ENCODE assay signal across 2 cellular contexts in the genomic region with DNA sequence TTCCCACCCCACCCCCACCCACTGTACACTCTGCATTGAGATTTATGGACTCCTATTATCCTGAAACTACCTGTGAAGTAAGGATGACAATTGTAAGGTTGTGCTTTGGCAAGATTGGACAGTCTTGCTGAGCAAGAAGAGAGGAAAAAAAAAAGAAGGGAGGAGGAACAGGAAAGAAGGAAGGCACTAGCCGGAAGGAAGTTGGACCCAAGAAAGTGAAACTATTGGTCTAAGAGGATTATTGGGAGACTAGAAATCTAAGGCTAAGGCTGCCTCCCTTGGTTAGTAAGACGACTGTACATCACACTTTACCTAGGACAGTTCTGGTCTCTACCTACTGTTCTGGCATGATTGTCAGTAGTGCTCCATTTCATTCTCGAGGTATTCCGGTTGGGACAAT.
TF ChIP-seq lines count a peak whose summit lies in the region.

No MANE protein-coding gene starts in this region.

TF ChIP-seq in K562, 482 proteins besides CTCF, POLR2A, EP300 and RAD21:
- TF ChIP-seq, protein P1, sequence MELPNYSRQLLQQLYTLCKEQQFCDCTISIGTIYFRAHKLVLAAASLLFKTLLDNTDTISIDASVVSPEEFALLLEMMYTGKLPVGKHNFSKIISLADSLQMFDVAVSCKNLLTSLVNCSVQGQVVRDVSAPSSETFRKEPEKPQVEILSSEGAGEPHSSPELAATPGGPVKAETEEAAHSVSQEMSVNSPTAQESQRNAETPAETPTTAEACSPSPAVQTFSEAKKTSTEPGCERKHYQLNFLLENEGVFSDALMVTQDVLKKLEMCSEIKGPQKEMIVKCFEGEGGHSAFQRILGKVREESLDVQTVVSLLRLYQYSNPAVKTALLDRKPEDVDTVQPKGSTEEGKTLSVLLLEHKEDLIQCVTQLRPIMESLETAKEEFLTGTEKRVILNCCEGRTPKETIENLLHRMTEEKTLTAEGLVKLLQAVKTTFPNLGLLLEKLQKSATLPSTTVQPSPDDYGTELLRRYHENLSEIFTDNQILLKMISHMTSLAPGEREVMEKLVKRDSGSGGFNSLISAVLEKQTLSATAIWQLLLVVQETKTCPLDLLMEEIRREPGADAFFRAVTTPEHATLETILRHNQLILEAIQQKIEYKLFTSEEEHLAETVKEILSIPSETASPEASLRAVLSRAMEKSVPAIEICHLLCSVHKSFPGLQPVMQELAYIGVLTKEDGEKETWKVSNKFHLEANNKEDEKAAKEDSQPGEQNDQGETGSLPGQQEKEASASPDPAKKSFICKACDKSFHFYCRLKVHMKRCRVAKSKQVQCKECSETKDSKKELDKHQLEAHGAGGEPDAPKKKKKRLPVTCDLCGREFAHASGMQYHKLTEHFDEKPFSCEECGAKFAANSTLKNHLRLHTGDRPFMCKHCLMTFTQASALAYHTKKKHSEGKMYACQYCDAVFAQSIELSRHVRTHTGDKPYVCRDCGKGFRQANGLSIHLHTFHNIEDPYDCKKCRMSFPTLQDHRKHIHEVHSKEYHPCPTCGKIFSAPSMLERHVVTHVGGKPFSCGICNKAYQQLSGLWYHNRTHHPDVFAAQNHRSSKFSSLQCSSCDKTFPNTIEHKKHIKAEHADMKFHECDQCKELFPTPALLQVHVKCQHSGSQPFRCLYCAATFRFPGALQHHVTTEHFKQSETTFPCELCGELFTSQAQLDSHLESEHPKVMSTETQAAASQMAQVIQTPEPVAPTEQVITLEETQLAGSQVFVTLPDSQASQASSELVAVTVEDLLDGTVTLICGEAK (IDR thresholded peaks at IDR 0.05): peak; percentile 70
- TF ChIP-seq, protein P1 (CRISPR knock-in tag; IDR thresholded peaks at IDR 0.05): no peak
- TF ChIP-seq GABPA (tag; conservative IDR thresholded peaks at IDR 0.05; ENCODE audit: low read depth): peak; percentile 69
- no peak for TF ChIP-seq ETS2 (tag; IDR thresholded peaks at IDR 0.05; ENCODE audit: borderline replicate concordance, poor library complexity, severe bottlenecking)

TF ChIP-seq in GM12891, 5 proteins besides CTCF, POLR2A, EP300 and RAD21:
- TF ChIP-seq PAX5 (IDR thresholded peaks at IDR 0.05; ENCODE audit: insufficient read depth, low read length, severe bottlenecking) (no peak), SPI1 (IDR thresholded peaks at IDR 0.05; ENCODE audit: low read depth, low read length) (no peak), TAF1 (IDR thresholded peaks at IDR 0.05; ENCODE audit: low read depth, low read length) (no peak), POU2F2 (IDR thresholded peaks at IDR 0.05; ENCODE audit: low read depth, low read length) (no peak), POLR2AphosphoS5 (IDR thresholded peaks at IDR 0.05; ENCODE audit: low read depth, low read length) (no peak)
